In genomic region chr14:30842431-30842830, GRCh38 we compare ENCODE assay signal across 30 cellular contexts.
"Had no signal": no experiment of that assay in that cellular context is flagged by ENCODE, and none has a peak within 500 bp of the region (broad histone marks: within the 10 kb centered on the region; RNA-seq: fewer than 3 reads in every experiment).

No MANE protein-coding gene starts in this region.

- H3K36me3 Mint-ChIP-seq: activated naive CD8-positive, alpha-beta T cell had no signal

- H3K27ac Mint-ChIP-seq: activated CD4-positive, alpha-beta T cell treated with anti-CD3 and anti-CD28 coated beads for 36 hours; activated CD4-positive, alpha-beta T cell treated with anti-CD3 and anti-CD28 coated beads, Interleukin-2, amount 10 ng/mL, durations not matched to agents 7 days and 5 days; activated CD8-positive, alpha-beta T cell treated with anti-CD3 and anti-CD28 coated beads for 36 hours; activated naive CD8-positive, alpha-beta T cell; activated T-helper 17 cell treated with anti-CD3 and anti-CD28 coated beads, Interleukin-2, amount 50 U/mL, for 72 hours; T-helper 17 cell; T-helper 2 cell treated with Interferon-gamma antibody and Interleukin-4, amounts not matched to agents 5 μg/mL and 100 μg/mL, for 36 hours had no signal

- H3K4me3 Mint-ChIP-seq: activated CD4-positive, alpha-beta T cell treated with anti-CD3 and anti-CD28 coated beads for 36 hours; activated CD4-positive, alpha-beta T cell treated with anti-CD3 and anti-CD28 coated beads, Interleukin-2, amount 10 ng/mL, durations not matched to agents 7 days and 5 days; activated CD8-positive, alpha-beta T cell treated with anti-CD3 and anti-CD28 coated beads for 36 hours; activated naive CD8-positive, alpha-beta T cell; activated T-cell treated with anti-CD3 and anti-CD28 coated beads, Interleukin-2, amount 50 U/mL, for 4 hours; activated T-helper 17 cell treated with anti-CD3 and anti-CD28 coated beads, Interleukin-2, amount 50 U/mL, for 72 hours; T-helper 17 cell; T-helper 2 cell treated with Interferon-gamma antibody and Interleukin-4, amounts not matched to agents 5 μg/mL and 100 μg/mL, for 36 hours had no signal

- H3K4me3 ChIP-seq: body of pancreas, esophagus squamous epithelium, gastroesophageal sphincter, heart right ventricle had no signal

- H3K4me1 ChIP-seq: body of pancreas, esophagus squamous epithelium, gastroesophageal sphincter, heart right ventricle had no signal

- ATAC-seq: activated CD4-positive, alpha-beta T cell treated with anti-CD3 and anti-CD28 coated beads for 36 hours; activated CD8-positive, alpha-beta T cell treated with anti-CD3 and anti-CD28 coated beads for 36 hours; activated T-cell treated with anti-CD3 and anti-CD28 coated beads, Interleukin-2, amount 50 U/mL, for 4 hours; activated T-helper 17 cell treated with anti-CD3 and anti-CD28 coated beads, Interleukin-2, amount 50 U/mL, for 72 hours; body of pancreas; gastroesophageal sphincter; heart right ventricle; T-helper 17 cell had no signal

- H3K27ac ChIP-seq: body of pancreas, epithelial cell of prostate, esophagus squamous epithelium, gastroesophageal sphincter, heart right ventricle had no signal

- H3K36me3 ChIP-seq: esophagus squamous epithelium, gastroesophageal sphincter, heart right ventricle had no signal

- H3K9me3 Mint-ChIP-seq: activated CD4-positive, alpha-beta T cell treated with anti-CD3 and anti-CD28 coated beads, Interleukin-2, amount 10 ng/mL, durations not matched to agents 7 days and 5 days; activated CD8-positive, alpha-beta T cell treated with anti-CD3 and anti-CD28 coated beads for 36 hours; activated T-cell treated with anti-CD3 and anti-CD28 coated beads, Interleukin-2, amount 50 U/mL, for 4 hours; activated T-helper 17 cell treated with anti-CD3 and anti-CD28 coated beads, Interleukin-2, amount 50 U/mL, for 72 hours; T-helper 2 cell treated with Interferon-gamma antibody and Interleukin-4, amounts not matched to agents 5 μg/mL and 100 μg/mL, for 36 hours had no signal

- DNase-seq: activated CD4-positive, alpha-beta T cell treated with anti-CD3 and anti-CD28 coated beads for 36 hours; activated CD4-positive, alpha-beta T cell treated with anti-CD3 and anti-CD28 coated beads, Interleukin-2, amount 10 ng/mL, durations not matched to agents 7 days and 5 days; activated CD4-positive, alpha-beta T cell treated with anti-CD3 and anti-CD28 coated beads, Interleukin-2, amount 50 U/mL, for 48 hours; activated CD4-positive, CD25-positive, alpha-beta regulatory T cell; activated CD4-positive, CD25-positive, alpha-beta regulatory T cell treated with anti-CD3 and anti-CD28 coated beads, Interleukin-2, amount 50 U/mL, for 72 hours; activated CD8-positive, alpha-beta memory T cell treated with anti-CD3 and anti-CD28 coated beads for 24 hours; activated CD8-positive, alpha-beta T cell treated with anti-CD3 and anti-CD28 coated beads for 36 hours; activated effector memory CD4-positive, alpha-beta T cell treated with Interleukin-2 at 50 U/mL for 16 hours; activated gamma-delta T cell treated with Interleukin-2 at 50 U/mL for 16 hours; activated naive CD4-positive, alpha-beta T cell treated with anti-CD3 and anti-CD28 coated beads, Interleukin-2, amount 50 U/mL, for 16 hours; activated naive CD4-positive, alpha-beta T cell treated with Interleukin-2 at 50 U/mL for 16 hours; activated T-cell treated with anti-CD3 and anti-CD28 coated beads, Interleukin-2, amount 50 U/mL, for 4 hours; amniotic stem cell; aorta; body of pancreas; caudate nucleus; cortex of kidney; dermis blood vessel endothelial cell; effector CD8-positive, alpha-beta T cell; esophagus squamous epithelium; foreskin melanocyte; heart right ventricle; T-helper 1 cell; T-helper 17 cell; T1000 had no signal

- H3K27me3 ChIP-seq: body of pancreas, esophagus squamous epithelium, gastroesophageal sphincter had no signal

- H3K4me1 Mint-ChIP-seq: activated CD4-positive, alpha-beta T cell treated with anti-CD3 and anti-CD28 coated beads for 36 hours; activated CD4-positive, alpha-beta T cell treated with anti-CD3 and anti-CD28 coated beads, Interleukin-2, amount 10 ng/mL, durations not matched to agents 7 days and 5 days; activated T-helper 17 cell treated with anti-CD3 and anti-CD28 coated beads, Interleukin-2, amount 50 U/mL, for 72 hours had no signal

- H3K9me3 ChIP-seq: body of pancreas, esophagus squamous epithelium, gastroesophageal sphincter, heart right ventricle had no signal
